Comparison of ENCODE assay signal across 19 cellular contexts in the genomic region with DNA sequence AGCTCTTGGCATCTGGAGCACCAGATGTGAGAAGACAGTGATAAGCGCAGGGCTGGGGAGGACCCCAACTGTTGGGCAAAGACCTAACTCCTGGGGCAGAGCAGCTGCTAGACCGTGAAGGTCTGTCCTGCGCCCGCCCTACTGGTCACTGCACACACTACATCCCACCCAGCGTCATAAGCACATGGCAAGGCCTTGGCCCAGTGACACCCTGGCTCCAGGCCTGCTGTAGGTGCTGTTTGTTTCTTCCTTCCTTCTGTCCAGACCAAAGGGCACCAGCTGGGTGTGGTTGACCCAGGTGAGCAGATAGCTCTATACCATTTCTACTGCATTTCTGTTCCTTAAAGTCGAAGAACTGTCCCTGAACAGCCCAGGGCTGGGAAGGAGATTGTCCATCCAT. TPM values are rescaled to one million over a fixed set of nuclear protein-coding genes. Genes with fewer than 3 reads are reported as not detected.
DNase-seq lines count a peak whose midpoint lies in the region; ATAC-seq, FAIRE-seq and TF ChIP-seq lines count a peak whose summit lies in the region.
"Had no signal": no experiment of that assay in that cellular context is flagged by ENCODE, and none has a peak within 500 bp of the region (broad histone marks: within the 10 kb centered on the region; RNA-seq: fewer than 3 reads in every experiment).

No MANE protein-coding gene starts in this region.

- peak; percentile 27; the same call in 1 of the 2 replicates for TF ChIP-seq RAD21 in HepG2 (CRISPR knock-in tag; IDR thresholded peaks at IDR 0.05)

- no peak overlapping the region for H3K18ac ChIP-seq in mesendoderm (ENCODE audit: low read length)

- H3K36me3 ChIP-seq in HepG2 (replicated peaks in 1 of 2; ENCODE audit: control insufficient read depth in 1 of 2, insufficient read depth in 2 of 2, low read length in 2 of 2), result no peaks in the 10 kb centered on the region
- H3K36me3 ChIP-seq in right lobe of liver, result no peaks in the 10 kb centered on the region
- H3K36me3 ChIP-seq in WERI-Rb-1, result no peaks in the 10 kb centered on the region
- H3K36me3 ChIP-seq in mesendoderm (ENCODE audit: control insufficient read depth, insufficient read depth, low read length), result no peaks in the 10 kb centered on the region
- H3K36me3 ChIP-seq in lower lobe of right lung, result no peaks in the 10 kb centered on the region
- H3K36me3 ChIP-seq: upper lobe of right lung had no signal

- H3K79me1 ChIP-seq in mesendoderm (ENCODE audit: low read length), result no peaks in the 10 kb centered on the region

- in situ Hi-C loops in HepG2 (cut with HindIII; ENCODE audit: extremely low pct_ligation_motif_present, low pct_unique_long_range_greater_than_20kb), result no loop called here

- H3K9me3 ChIP-seq in HepG2 (ENCODE audit: low read length), result no peaks in the 10 kb centered on the region
- H3K9me3 ChIP-seq in right lobe of liver, result no peaks in the 10 kb centered on the region
- H3K9me3 ChIP-seq in WERI-Rb-1 (ENCODE audit: severe bottlenecking), result no peaks in the 10 kb centered on the region
- H3K9me3 ChIP-seq in lower lobe of right lung, result no peaks in the 10 kb centered on the region
- H3K9me3 ChIP-seq: upper lobe of right lung had no signal

- H3K4me2 ChIP-seq in HepG2 (ENCODE audit: low read depth, low read length), result no peak overlapping the region
- no peak overlapping the region for H3K4me2 ChIP-seq in mesendoderm (ENCODE audit: low read length)
- H3K4me2 ChIP-seq: KMS-11 had no signal

- POLR2A ChIA-PET in HepG2 (lab: Yijun Ruan, JAX), result interaction anchor here (0.8 kb wide), 1 partner anchor 10 kb away, joined by 8 read pairs; no protein-coding TSS in a partner anchor

- H3K4me1 ChIP-seq in HepG2 (ENCODE audit: insufficient read depth, low read length), result peaks cover 19% of the 10 kb centered on the region
- H3K4me1 ChIP-seq in right lobe of liver, result peaks cover 0 to 4% (median 0%) of the 10 kb centered on the region in 4 donors
- no peaks in the 10 kb centered on the region for H3K4me1 ChIP-seq in mesendoderm (ENCODE audit: control insufficient read depth, low read depth, low read length)
- no peaks in the 10 kb centered on the region for H3K4me1 ChIP-seq in lower lobe of right lung
- H3K4me1 ChIP-seq: upper lobe of right lung had no signal

- no peak overlapping the region for H2BK15ac ChIP-seq in mesendoderm (replicated peaks; ENCODE audit: low read depth)

- H3K4me3 ChIP-seq in HepG2 (replicated peaks in 1 of 3; ENCODE audit: insufficient read depth in 1 of 3, low read depth in 2 of 3, low read length in 3 of 3) (no peak overlapping the region), right lobe of liver (no peak overlapping the region), WERI-Rb-1 (ENCODE audit: low read depth, low read length) (no peak overlapping the region), mesendoderm (ENCODE audit: low read length) (no peak overlapping the region), lower lobe of right lung (no peak overlapping the region)
- H3K4me3 ChIP-seq: upper lobe of right lung had no signal

- H2BK120ac ChIP-seq in mesendoderm (ENCODE audit: low read depth, low read length), result no peak overlapping the region

- no peak overlapping the region for H2AFZ ChIP-seq in HepG2 (ENCODE audit: low read length)

- no peak overlapping the region for H4K5ac ChIP-seq in mesendoderm (ENCODE audit: low read length)

- H3K4ac ChIP-seq in mesendoderm (ENCODE audit: low read depth, low read length), result no peak overlapping the region

- DNase-seq in HepG2 (ENCODE audit: low spot score) (no peak), right lobe of liver (no peak), WERI-Rb-1 (no peak), left colon (peak in 1 of 2 donors; percentile 58), mesendoderm (no peak), glomerular visceral epithelial cell (ENCODE audit: extremely low spot score) (no peak), lower lobe of right lung (no peak), NCI-H2029 treated with DMSO at 0.1 percent for 48 hours (lab: John Stamatoyannopoulos, UW) (no peak)
- DNase-seq: activated CD4-positive, alpha-beta T cell treated with anti-CD3 and anti-CD28 coated beads, Interleukin-2, amount 50 U/mL, for 48 hours; activated naive CD4-positive, alpha-beta T cell treated with anti-CD3 and anti-CD28 coated beads for 36 hours; CD4-positive, alpha-beta T cell; cortex of kidney; DND-41; NCI-H1105; NCI-H69; stimulated activated naive CD8-positive, alpha-beta T cell treated with anti-CD3 and anti-CD28 coated beads, Interleukin-15, Interleukin-2, amounts not matched to agents 100 U/mL and 50 U/mL, for 24 hours; upper lobe of right lung had no signal

- H3K27ac ChIP-seq in HepG2 (ENCODE audit: extremely low read length, insufficient read depth, low read length) (no peak overlapping the region), right lobe of liver (no peak overlapping the region), WERI-Rb-1 (no peak overlapping the region), mesendoderm (ENCODE audit: low read depth, low read length) (no peak overlapping the region), lower lobe of right lung (no peak overlapping the region)
- H3K27ac ChIP-seq: KMS-11, upper lobe of right lung had no signal

- FAIRE-seq in HepG2 (lab: Jason Lieb, UNC), result no peak

- CTCF ChIA-PET in HepG2 (lab: Yijun Ruan, JAX; ENCODE audit: low intra/inter-chr PET ratio, low total read pairs), result no interaction called here

- H2AK5ac ChIP-seq in mesendoderm (ENCODE audit: low read length), result no peak overlapping the region

- no TSS peak for BruUV-seq in HepG2 (replicated peaks; lab: Mats Ljungman, UMichigan)

- H3K9ac ChIP-seq in HepG2 (ENCODE audit: insufficient read depth, low read depth, low read length) (no peak overlapping the region), mesendoderm (ENCODE audit: low read length) (no peak overlapping the region)
- H3K9ac ChIP-seq: KMS-11 had no signal

- no peak overlapping the region for H2BK5ac ChIP-seq in mesendoderm (ENCODE audit: low read length)

- intact Hi-C loops in HepG2 (cut with micrococcal nuclease; ENCODE audit: unreplicated experiment), result no loop called here
- intact Hi-C loops in right lobe of liver (cut with DNase I), result no loop called here
- intact Hi-C loops in left colon (cut with DNase I, micrococcal nuclease), result no loop called here
- intact Hi-C loops in lower lobe of right lung (cut with DNase I), result no loop called here

- no peak overlapping the region for H3K56ac ChIP-seq in mesendoderm (ENCODE audit: low read length)

- no peaks in the 10 kb centered on the region for H3K79me2 ChIP-seq in HepG2 (ENCODE audit: insufficient read depth, low read length)
- no peaks in the 10 kb centered on the region for H3K79me2 ChIP-seq in mesendoderm (ENCODE audit: control insufficient read depth, insufficient read depth, low read length)

- no peak overlapping the region for H4K8ac ChIP-seq in mesendoderm (ENCODE audit: low read depth, low read length)

- ATAC-seq in HepG2, result peak; percentile 89
- ATAC-seq in right lobe of liver, result no peak
- ATAC-seq in left colon, result peak; percentile 95
- ATAC-seq in lower lobe of right lung, result no peak
- ATAC-seq: stimulated activated naive CD8-positive, alpha-beta T cell treated with anti-CD3 and anti-CD28 coated beads, Interleukin-15, Interleukin-2, amounts not matched to agents 100 U/mL and 50 U/mL, for 24 hours; upper lobe of right lung had no signal

- WGBS in HepG2 (ENCODE audit: low lambda C conversion rate), result 29% methylated on average over 2 of the region's 6 CpGs
- WGBS in right lobe of liver (ENCODE audit: insufficient coverage, low coverage, low lambda C conversion rate, missing lambda C conversion rate), result 100% methylated on average over 2 of the region's 6 CpGs
- no CpG with 5 or more reads among the region's 6 CpGs for WGBS in mesendoderm (ENCODE audit: extremely low coverage, insufficient coverage, low lambda C conversion rate)

- TF ChIP-seq EP300 in HepG2 (IDR thresholded peaks at IDR 0.05; ENCODE audit: low read depth in 2 of 2, low read length in 2 of 2) (no peak), HepG2 (CRISPR knock-in tag; IDR thresholded peaks at IDR 0.05; ENCODE audit: borderline replicate concordance) (no peak)

- peaks cover 0 to 6% of the 10 kb centered on the region in 2 experiments; a peak in 2 of 5 replicates for H3K27me3 ChIP-seq in HepG2 (ENCODE audit: control insufficient read depth in 1 of 2, insufficient read depth in 2 of 2, low read length in 2 of 2)
- H3K27me3 ChIP-seq in right lobe of liver, result no peaks in the 10 kb centered on the region
- H3K27me3 ChIP-seq in WERI-Rb-1 (ENCODE audit: insufficient read depth, low read depth, severe bottlenecking), result no peaks in the 10 kb centered on the region
- H3K27me3 ChIP-seq in mesendoderm (ENCODE audit: insufficient read depth, low read length, poor library complexity), result no peaks in the 10 kb centered on the region
- peaks cover 4% of the 10 kb centered on the region for H3K27me3 ChIP-seq in lower lobe of right lung (ENCODE audit: low read depth)

- TF ChIP-seq CTCF in HepG2 (CRISPR knock-in tag; IDR thresholded peaks at IDR 0.05) (peak; percentile 37), right lobe of liver (IDR thresholded peaks at IDR 0.05) (no peak), WERI-Rb-1 (IDR thresholded peaks at IDR 0.05; ENCODE audit: low read depth, low read length) (peak; percentile 50), lower lobe of right lung (IDR thresholded peaks at IDR 0.05) (no peak)

- H3K23ac ChIP-seq in mesendoderm (ENCODE audit: low read length), result no peak overlapping the region

- H4K20me1 ChIP-seq in HepG2 (ENCODE audit: insufficient read depth, low read length), result no peaks in the 10 kb centered on the region

- TF ChIP-seq POLR2A in HepG2 (IDR thresholded peaks at IDR 0.05; ENCODE audit: insufficient read depth in 1 of 2, low read depth in 2 of 2, low read length in 2 of 2) (no peak), right lobe of liver (IDR thresholded peaks at IDR 0.05) (no peak)

RNA-seq across cellular contexts. Expression of a gene that starts 6.4 kb away (rescaled TPM):
- total RNA-seq in HepG2 (2016; rRNA removed; fragmentation: Illumina TruSeq; extraction: Trizol) (0.46 and 1.0 TPM in 2 replicates), right lobe of liver (1 to 10 TPM in 1 of 6 experiments, under 1 TPM in 4, not detected in 1; 0.12 to 2.1 (median 0.37) TPM), left colon (1 to 10 TPM in 1 of 2 donors, under 1 TPM in 1; 0.43 to 1.5 TPM), lower lobe of right lung (0.68 TPM)
- total RNA-seq in HepG2 (2016; cell fraction: cytosol; rRNA removed; fragmentation: Illumina TruSeq; extraction: Trizol; ENCODE audit: low read depth), result 0.10 and 0.18 TPM in 2 replicates
- total RNA-seq in HepG2 (2016; cell fraction: insoluble cytoplasmic fraction; rRNA removed; fragmentation: Illumina TruSeq; extraction: Trizol), result 0.65 and 0.82 TPM in 2 replicates
- 0.14 and 0.34 TPM in 2 replicates for total RNA-seq in HepG2 (2016; cell fraction: membrane; rRNA removed; fragmentation: Illumina TruSeq; extraction: Trizol)
- 0.81 and 1.5 TPM in 2 replicates for total RNA-seq in HepG2 (2016; cell fraction: nucleus; rRNA removed; fragmentation: Illumina TruSeq; extraction: Trizol)
- 0.40 and 0.90 TPM in 2 replicates for polyA plus RNA-seq in HepG2 (2011; rRNA removed)
- 0.41 and 0.43 TPM in 2 replicates for polyA plus RNA-seq in HepG2 (2011; cell fraction: cytosol; rRNA removed)
- polyA plus RNA-seq in HepG2 (2011; cell fraction: nucleus; rRNA removed), result 1.8 and 2.7 TPM in 2 replicates
- 0.35 and 0.36 TPM in 2 replicates for polyA plus RNA-seq in HepG2 (2012)
- polyA plus RNA-seq in HepG2 (2016; cell fraction: cytosol; fragmentation: Illumina TruSeq; extraction: Trizol; ENCODE audit: low read depth), result 0.03 and 0.05 TPM in 2 replicates
- polyA plus RNA-seq in HepG2 (2016; cell fraction: insoluble cytoplasmic fraction; fragmentation: Illumina TruSeq; extraction: Trizol; ENCODE audit: low read depth), result 0.23 and 0.37 TPM in 2 replicates
- 0.09 and 0.27 TPM in 2 replicates for polyA plus RNA-seq in HepG2 (2016; cell fraction: membrane; fragmentation: Illumina TruSeq; extraction: Trizol; ENCODE audit: low read depth)
- polyA plus RNA-seq in HepG2 (2016; cell fraction: nucleus; fragmentation: Illumina TruSeq; extraction: Trizol; ENCODE audit: insufficient read depth, low read depth), result 1.4 and 2.5 TPM in 2 replicates
- polyA minus RNA-seq in HepG2 (2011; rRNA and poly(A)+ RNA removed; ENCODE audit: low replicate concordance), result 0.07 and 0.92 TPM in 2 replicates
- 1.2 TPM in 1 of 2 replicates, not detected in the other for polyA minus RNA-seq in HepG2 (2011; cell fraction: cytosol; rRNA and poly(A)+ RNA removed)
- polyA minus RNA-seq in HepG2 (2011; cell fraction: nucleus; rRNA and poly(A)+ RNA removed), result 0.99 and 1.2 TPM in 2 replicates
- polyA plus RNA-seq in mesendoderm (2013, experiment 1 of 2), result 0.49 TPM
- polyA plus RNA-seq in mesendoderm (2013, experiment 2 of 2), result 0.48 TPM
- total RNA-seq: pulmonary artery endothelial cell had no signal

RNA-seq across cellular contexts. Expression of a gene that starts 58.0 kb away (rescaled TPM):
- total RNA-seq in HepG2 (2016; rRNA removed; fragmentation: Illumina TruSeq; extraction: Trizol), result 2.2 and 5.3 TPM in 2 replicates
- 1.9 TPM in 2 replicates for total RNA-seq in HepG2 (2016; cell fraction: cytosol; rRNA removed; fragmentation: Illumina TruSeq; extraction: Trizol; ENCODE audit: low read depth)
- total RNA-seq in HepG2 (2016; cell fraction: insoluble cytoplasmic fraction; rRNA removed; fragmentation: Illumina TruSeq; extraction: Trizol), result 1.9 and 5.0 TPM in 2 replicates
- total RNA-seq in HepG2 (2016; cell fraction: membrane; rRNA removed; fragmentation: Illumina TruSeq; extraction: Trizol), result 2.0 and 2.1 TPM in 2 replicates
- 7.9 and 9.6 TPM in 2 replicates for total RNA-seq in HepG2 (2016; cell fraction: nucleus; rRNA removed; fragmentation: Illumina TruSeq; extraction: Trizol)
- polyA plus RNA-seq in HepG2 (2011; rRNA removed), result 8.0 and 9.5 TPM in 2 replicates
- polyA plus RNA-seq in HepG2 (2011; cell fraction: cytosol; rRNA removed), result 3.6 and 3.7 TPM in 2 replicates
- polyA plus RNA-seq in HepG2 (2011; cell fraction: nucleus; rRNA removed), result 29.7 and 33.7 TPM in 2 replicates
- polyA plus RNA-seq in HepG2 (2012), result 5.3 and 6.4 TPM in 2 replicates
- polyA plus RNA-seq in HepG2 (2016; cell fraction: cytosol; fragmentation: Illumina TruSeq; extraction: Trizol; ENCODE audit: low read depth), result 0.44 and 0.46 TPM in 2 replicates
- polyA plus RNA-seq in HepG2 (2016; cell fraction: insoluble cytoplasmic fraction; fragmentation: Illumina TruSeq; extraction: Trizol; ENCODE audit: low read depth), result 1.7 and 2.2 TPM in 2 replicates
- 0.60 and 0.85 TPM in 2 replicates for polyA plus RNA-seq in HepG2 (2016; cell fraction: membrane; fragmentation: Illumina TruSeq; extraction: Trizol; ENCODE audit: low read depth)
- polyA plus RNA-seq in HepG2 (2016; cell fraction: nucleus; fragmentation: Illumina TruSeq; extraction: Trizol; ENCODE audit: insufficient read depth, low read depth), result 29.4 and 35.3 TPM in 2 replicates
- 7.1 and 8.2 TPM in 2 replicates for polyA minus RNA-seq in HepG2 (2011; rRNA and poly(A)+ RNA removed; ENCODE audit: low replicate concordance)
- 1.3 and 4.2 TPM in 2 replicates for polyA minus RNA-seq in HepG2 (2011; cell fraction: cytosol; rRNA and poly(A)+ RNA removed)
- polyA minus RNA-seq in HepG2 (2011; cell fraction: nucleus; rRNA and poly(A)+ RNA removed), result 10.7 and 14.4 TPM in 2 replicates
- total RNA-seq in right lobe of liver, result 10 to 100 TPM in 1 of 6 experiments, 1 to 10 TPM in 5; 3.1 to 12.0 (median 6.4) TPM
- total RNA-seq in left colon, result 1 to 10 TPM; 6.3 to 8.6 TPM
- 0.81 TPM for polyA plus RNA-seq in mesendoderm (2013, experiment 1 of 2)
- 0.76 TPM for polyA plus RNA-seq in mesendoderm (2013, experiment 2 of 2)
- 3.4 TPM for total RNA-seq in lower lobe of right lung

Comparison
In these comparisons a context has a peak if more than half of its experiments do, and no peak if none do; other contexts are left out.
1. ATAC-seq: peak in HepG2 (single experiment) and left colon (single experiment); none in right lobe of liver (0 of 4) and lower lobe of right lung (0 of 2).
2. CTCF ChIP-seq: peak in HepG2 (single experiment) and WERI-Rb-1 (single experiment); none in right lobe of liver (0 of 4) and lower lobe of right lung (single experiment).